ENCODE assay signal across 1 cellular context in the genomic region with DNA sequence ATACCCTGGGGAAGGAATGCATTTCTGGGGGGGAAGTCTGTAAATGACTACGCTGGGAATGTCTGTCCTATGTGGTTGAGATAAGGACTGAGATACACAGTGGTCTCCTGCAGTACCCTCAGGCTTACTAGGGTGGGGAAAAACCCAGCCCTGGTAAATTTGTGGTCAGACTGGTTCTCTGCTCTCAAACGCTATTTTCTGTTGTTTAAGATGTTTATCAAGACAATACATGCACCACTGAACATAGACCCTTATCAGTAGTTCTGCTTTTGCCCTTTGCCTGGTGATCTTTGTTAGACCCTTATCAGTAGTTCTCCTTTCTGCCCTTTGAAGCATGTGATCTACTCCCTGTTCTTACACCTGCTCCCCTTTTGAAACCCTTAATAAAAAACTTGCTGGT.
A peak's percentile ranks its signal among the peaks of the same experiment; 100 is the strongest.
TF ChIP-seq lines count a peak whose summit lies in the region.

No MANE protein-coding gene starts in this region.

TF ChIP-seq in GM12878, 131 proteins besides CTCF, POLR2A, EP300 and RAD21 (continued from another document):
- TF ChIP-seq, protein P1, sequence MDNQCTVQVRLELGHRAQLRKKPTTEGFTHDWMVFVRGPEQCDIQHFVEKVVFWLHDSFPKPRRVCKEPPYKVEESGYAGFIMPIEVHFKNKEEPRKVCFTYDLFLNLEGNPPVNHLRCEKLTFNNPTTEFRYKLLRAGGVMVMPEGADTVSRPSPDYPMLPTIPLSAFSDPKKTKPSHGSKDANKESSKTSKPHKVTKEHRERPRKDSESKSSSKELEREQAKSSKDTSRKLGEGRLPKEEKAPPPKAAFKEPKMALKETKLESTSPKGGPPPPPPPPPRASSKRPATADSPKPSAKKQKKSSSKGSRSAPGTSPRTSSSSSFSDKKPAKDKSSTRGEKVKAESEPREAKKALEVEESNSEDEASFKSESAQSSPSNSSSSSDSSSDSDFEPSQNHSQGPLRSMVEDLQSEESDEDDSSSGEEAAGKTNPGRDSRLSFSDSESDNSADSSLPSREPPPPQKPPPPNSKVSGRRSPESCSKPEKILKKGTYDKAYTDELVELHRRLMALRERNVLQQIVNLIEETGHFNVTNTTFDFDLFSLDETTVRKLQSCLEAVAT (IDR thresholded peaks at IDR 0.05), result peak; percentile 77
- TF ChIP-seq BMI1 (IDR thresholded peaks at IDR 0.05; ENCODE audit: borderline replicate concordance) (0 out of 2 replicates have a peak, but pooled peaks have one; percentile 16), RAD51 (IDR thresholded peaks at IDR 0.05) (peak; percentile 70; the same call in 1 of the 2 replicates), ATF7 (IDR thresholded peaks at IDR 0.05; ENCODE audit: low read depth) (0 out of 2 replicates have a peak, but pooled peaks have one; percentile 72), IKZF1 (conservative IDR thresholded peaks at IDR 0.05) (peak; percentile 60), MEF2B (IDR thresholded peaks at IDR 0.05; ENCODE audit: partially characterized antibody, poor library complexity, severe bottlenecking) (peak; percentile 43), NBN (IDR thresholded peaks at IDR 0.05) (peak; percentile 27; the same call in 1 of the 2 replicates), BCL11A (IDR thresholded peaks at IDR 0.05; ENCODE audit: low read depth, low read length) (0 out of 2 replicates have a peak, but pooled peaks have one; percentile 5), MTA2 (IDR thresholded peaks at IDR 0.05; ENCODE audit: low read depth) (peak; percentile 82), ZNF24 (IDR thresholded peaks at IDR 0.05) (peak; percentile 86), IKZF2 (IDR thresholded peaks at IDR 0.05) (peak; percentile 70 to 77)
